ENCODE assay signal across 8 cellular contexts in the genomic region with DNA sequence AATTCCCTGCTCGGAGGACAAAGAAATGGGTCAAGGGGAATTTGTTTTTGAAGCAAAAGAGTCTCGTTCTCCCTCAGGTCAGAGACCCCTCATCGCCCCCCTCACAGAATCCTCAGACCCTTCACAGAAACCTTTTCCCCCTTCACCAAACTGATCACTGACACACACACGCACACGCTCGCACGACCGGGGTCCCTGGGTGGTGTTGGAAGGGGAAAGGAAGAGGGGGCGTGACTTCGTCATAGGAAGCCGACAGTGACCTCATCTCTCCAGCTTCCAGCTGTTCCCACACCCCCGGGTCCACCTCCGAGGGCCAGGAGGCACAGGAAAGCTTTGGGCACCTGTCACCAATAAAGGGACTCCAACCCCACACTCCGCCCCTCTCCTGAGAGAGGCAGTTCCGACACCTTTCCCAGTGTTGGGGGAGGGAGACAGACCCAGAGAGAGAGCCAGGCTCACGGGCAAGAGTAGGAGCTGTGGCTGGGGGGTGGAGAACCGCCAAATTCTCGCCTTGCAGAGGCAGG. TPM values are rescaled to one million over a fixed set of nuclear protein-coding genes. Genes with fewer than 3 reads are reported as not detected.
DNase-seq lines count a peak whose midpoint lies in the region; ATAC-seq, FAIRE-seq and TF ChIP-seq lines count a peak whose summit lies in the region.

No MANE protein-coding gene starts in this region.

- H3K4me3 Mint-ChIP-seq in activated naive CD8-positive, alpha-beta T cell treated with anti-CD3 and anti-CD28 coated beads, Interleukin-2, amount 10 ng/mL, durations not matched to agents 7 days and 5 days: peak overlapping the region; percentile 74

- H3K27me3 Mint-ChIP-seq in activated naive CD8-positive, alpha-beta T cell treated with anti-CD3 and anti-CD28 coated beads, Interleukin-2, amount 10 ng/mL, durations not matched to agents 7 days and 5 days: peaks cover 15% of the 10 kb centered on the region

- H3K9me3 ChIP-seq in BE2C (no peaks in the 10 kb centered on the region), vagina (no peaks in the 10 kb centered on the region)

- H3K4me1 ChIP-seq in BE2C (no peaks in the 10 kb centered on the region), vagina (peaks cover 15% of the 10 kb centered on the region)

- peaks cover 9% of the 10 kb centered on the region for H3K4me1 Mint-ChIP-seq in activated naive CD8-positive, alpha-beta T cell treated with anti-CD3 and anti-CD28 coated beads, Interleukin-2, amount 10 ng/mL, durations not matched to agents 7 days and 5 days

- DNase-seq in BE2C (no peak), left colon (no peak), vagina (ENCODE audit: extremely low spot score in 2 of 2) (no peak), GM12891 (ENCODE audit: insufficient read length, low spot score) (no peak)
- no peak for DNase-seq in activated naive CD8-positive, alpha-beta T cell treated with anti-CD3 and anti-CD28 coated beads, Interleukin-2, amount 10 ng/mL, durations not matched to agents 7 days and 5 days
- DNase-seq in activated CD8-positive, alpha-beta memory T cell treated with anti-CD3 and anti-CD28 coated beads, Interleukin-2, amount 50 U/mL, for 48 hours: no peak

- no peak for TF ChIP-seq CTCF in BE2C (IDR thresholded peaks at IDR 0.05; ENCODE audit: low read depth, low read length)
- TF ChIP-seq CTCF in vagina (IDR thresholded peaks at IDR 0.05): no peak

- H3K36me3 ChIP-seq in BE2C (no peaks in the 10 kb centered on the region), vagina (no peaks in the 10 kb centered on the region)

- no peaks in the 10 kb centered on the region for H3K36me3 Mint-ChIP-seq in activated naive CD8-positive, alpha-beta T cell treated with anti-CD3 and anti-CD28 coated beads, Interleukin-2, amount 10 ng/mL, durations not matched to agents 7 days and 5 days

- no peak for TF ChIP-seq EP300 in Ishikawa (IDR thresholded peaks at IDR 0.05; ENCODE audit: borderline replicate concordance)

- H3K4me3 ChIP-seq in BE2C (ENCODE audit: low read depth, low read length) (peak overlapping the region; percentile 44), vagina (peak overlapping the region; percentile 19 to 35)

- no peak overlapping the region for H3K27ac Mint-ChIP-seq in activated naive CD8-positive, alpha-beta T cell treated with anti-CD3 and anti-CD28 coated beads, Interleukin-2, amount 10 ng/mL, durations not matched to agents 7 days and 5 days

- no peak for ATAC-seq in activated naive CD8-positive, alpha-beta T cell treated with anti-CD3 and anti-CD28 coated beads, Interleukin-2, amount 10 ng/mL, durations not matched to agents 7 days and 5 days (ENCODE audit: low read depth)
- ATAC-seq in left colon (peak; percentile 49), GM21360 (IDR thresholded peaks at IDR 0.05; ENCODE audit: unreplicated experiment) (no peak)

- H3K27me3 ChIP-seq in BE2C (peaks cover 8% of the 10 kb centered on the region), vagina (no peaks in the 10 kb centered on the region)

- FAIRE-seq in GM12891 (lab: Jason Lieb, UNC): no peak

- intact Hi-C loops in left colon (cut with DNase I, micrococcal nuclease): loop anchor here in 1 of 2 donors (5.0 kb wide), 1 partner anchor 131 kb away; no protein-coding TSS in a partner anchor
- intact Hi-C loops in vagina (cut with DNase I): no loop called here

- POLR2A ChIA-PET in activated naive CD8-positive, alpha-beta T cell treated with anti-CD3 and anti-CD28 coated beads, Interleukin-2, amount 10 ng/mL, durations not matched to agents 7 days and 5 days (lab: Charles Lee): interaction anchor here (1.2 kb wide), 1 partner anchor 45 kb away, joined by 3 read pairs; no protein-coding TSS in a partner anchor

- TF ChIP-seq POLR2A in vagina (IDR thresholded peaks at IDR 0.05) (no peak), GM12891 (IDR thresholded peaks at IDR 0.05; ENCODE audit: low read depth, low read length) (no peak)

- no peaks in the 10 kb centered on the region for H3K9me3 Mint-ChIP-seq in activated naive CD8-positive, alpha-beta T cell treated with anti-CD3 and anti-CD28 coated beads, Interleukin-2, amount 10 ng/mL, durations not matched to agents 7 days and 5 days

- H3K27ac ChIP-seq in vagina: no peak overlapping the region

- TF ChIP-seq RAD21 in Ishikawa (IDR thresholded peaks at IDR 0.05; ENCODE audit: low read depth): no peak

TF ChIP-seq in Ishikawa, 13 proteins besides CTCF, POLR2A, EP300 and RAD21 (continues in another document):
- TF ChIP-seq TAF1 (IDR thresholded peaks at IDR 0.05; ENCODE audit: low read depth) (no peak), ZBTB7A (IDR thresholded peaks at IDR 0.05; ENCODE audit: low read depth) (peak; percentile 74), TCF12 (IDR thresholded peaks at IDR 0.05; ENCODE audit: low read depth) (no peak)

TF ChIP-seq in GM12891, 5 proteins besides CTCF, POLR2A, EP300 and RAD21:
- TF ChIP-seq POU2F2 (IDR thresholded peaks at IDR 0.05; ENCODE audit: low read depth, low read length) (no peak), PAX5 (IDR thresholded peaks at IDR 0.05; ENCODE audit: insufficient read depth, low read length, severe bottlenecking) (no peak), TAF1 (IDR thresholded peaks at IDR 0.05; ENCODE audit: low read depth, low read length) (no peak), POLR2AphosphoS5 (IDR thresholded peaks at IDR 0.05; ENCODE audit: low read depth, low read length) (no peak), SPI1 (IDR thresholded peaks at IDR 0.05; ENCODE audit: low read depth, low read length) (no peak)

RNA-seq across cellular contexts. Expression of a gene that starts 1.2 kb away (rescaled TPM):
- polyA plus RNA-seq in BE2C (2012; ENCODE audit: insufficient read depth, insufficient read length, low read depth): 1.3 TPM
- 1 to 10 TPM; 1.1 to 1.5 TPM for total RNA-seq in activated naive CD8-positive, alpha-beta T cell treated with anti-CD3 and anti-CD28 coated beads, Interleukin-2, amount 10 ng/mL, durations not matched to agents 7 days and 5 days
- total RNA-seq in left colon: under 1 TPM; 0.37 to 0.42 TPM
- 2.5 TPM for total RNA-seq in vagina
- 0.59 TPM for polyA plus RNA-seq in GM12891 (2012; ENCODE audit: low read depth, missing spikeins)

RNA-seq across cellular contexts. Expression of a gene that starts 41.6 kb away (rescaled TPM):
- polyA plus RNA-seq in BE2C (2012; ENCODE audit: insufficient read depth, insufficient read length, low read depth): 36.5 TPM
- 10 to 100 TPM; 21.2 to 22.4 TPM for total RNA-seq in activated naive CD8-positive, alpha-beta T cell treated with anti-CD3 and anti-CD28 coated beads, Interleukin-2, amount 10 ng/mL, durations not matched to agents 7 days and 5 days
- total RNA-seq in left colon: 1 to 10 TPM; 4.0 to 7.3 TPM
- total RNA-seq in vagina: 23.3 TPM
- 8.3 TPM for polyA plus RNA-seq in GM12891 (2012; ENCODE audit: low read depth, missing spikeins)

RNA-seq across cellular contexts. Expression of a gene that starts 41.7 kb away (rescaled TPM):
- 215 TPM for polyA plus RNA-seq in BE2C (2012; ENCODE audit: insufficient read depth, insufficient read length, low read depth)
- 100 to 1,000 TPM; 417 to 434 TPM for total RNA-seq in activated naive CD8-positive, alpha-beta T cell treated with anti-CD3 and anti-CD28 coated beads, Interleukin-2, amount 10 ng/mL, durations not matched to agents 7 days and 5 days
- total RNA-seq in left colon (1,000 to 10,000 TPM in 1 of 2 donors, 100 to 1,000 TPM in 1; 784 to 1,134 TPM), vagina (957 TPM)
- polyA plus RNA-seq in GM12891 (2012; ENCODE audit: low read depth, missing spikeins): 318 TPM

RNA-seq across cellular contexts. Expression of a gene that starts 56.3 kb away (rescaled TPM):
- polyA plus RNA-seq in BE2C (2012; ENCODE audit: insufficient read depth, insufficient read length, low read depth): 36.4 TPM
- total RNA-seq in activated naive CD8-positive, alpha-beta T cell treated with anti-CD3 and anti-CD28 coated beads, Interleukin-2, amount 10 ng/mL, durations not matched to agents 7 days and 5 days: 10 to 100 TPM; 62.1 to 67.3 TPM
- 10 to 100 TPM; 30.9 to 34.9 TPM for total RNA-seq in left colon
- total RNA-seq in vagina: 53.0 TPM
- 24.0 TPM for polyA plus RNA-seq in GM12891 (2012; ENCODE audit: low read depth, missing spikeins)
